Comparison of ENCODE assay signal across 7 cellular contexts in genomic region chr3:114299421-114299820, GRCh38. TPM values are rescaled to one million over a fixed set of nuclear protein-coding genes. Genes with fewer than 3 reads are reported as not detected.
DNase-seq lines count a peak whose midpoint lies in the region; ATAC-seq and TF ChIP-seq lines count a peak whose summit lies in the region.

No MANE protein-coding gene starts in this region.

- H3K4me3 ChIP-seq in fibroblast of mammary gland (ENCODE audit: control insufficient read depth, low read depth, low read length): no peak overlapping the region
- no peak overlapping the region for H3K4me3 ChIP-seq in ascending aorta

- peaks cover 23% of the 10 kb centered on the region for H3K36me3 Mint-ChIP-seq in stimulated activated naive CD8-positive, alpha-beta T cell treated with anti-CD3 and anti-CD28 coated beads, Interleukin-15, Interleukin-2, amounts not matched to agents 100 ng/mL and 50 ng/mL, for 24 hours (ENCODE audit: low read depth)

- H3K27ac ChIP-seq in ascending aorta: no peak overlapping the region

- H3K4me1 Mint-ChIP-seq in stimulated activated naive CD8-positive, alpha-beta T cell treated with anti-CD3 and anti-CD28 coated beads, Interleukin-15, Interleukin-2, amounts not matched to agents 100 ng/mL and 50 ng/mL, for 24 hours (ENCODE audit: low read depth): peaks cover 33% of the 10 kb centered on the region

- intact Hi-C loops in ascending aorta (cut with DNase I): no loop called here

- peak; percentile 66 for ATAC-seq in HG03520 (IDR thresholded peaks at IDR 0.05; ENCODE audit: unreplicated experiment)
- no peak for ATAC-seq in GM21786 (IDR thresholded peaks at IDR 0.05; ENCODE audit: unreplicated experiment)

- no peaks in the 10 kb centered on the region for H3K27me3 Mint-ChIP-seq in stimulated activated naive CD8-positive, alpha-beta T cell treated with anti-CD3 and anti-CD28 coated beads, Interleukin-15, Interleukin-2, amounts not matched to agents 100 ng/mL and 50 ng/mL, for 24 hours

- peak; percentile 33 for TF ChIP-seq CTCF in fibroblast of mammary gland (conservative IDR thresholded peaks at IDR 0.05; ENCODE audit: control insufficient read depth, insufficient read depth, low read depth, low read length)
- TF ChIP-seq CTCF in ascending aorta (IDR thresholded peaks at IDR 0.05): peak in 1 of 3 experiments; percentile 20

- no peaks in the 10 kb centered on the region for H3K9me3 ChIP-seq in ascending aorta

- DNase-seq in ELR (ENCODE audit: low read depth) (peak; percentile 44), T-helper 9 cell (peak; percentile 17), fibroblast of mammary gland (ENCODE audit: low read depth) (peak; percentile 12), ascending aorta (ENCODE audit: low spot score in 2 of 2) (no peak)

- no peaks in the 10 kb centered on the region for H3K4me1 ChIP-seq in ascending aorta

- H3K27ac Mint-ChIP-seq in stimulated activated naive CD8-positive, alpha-beta T cell treated with anti-CD3 and anti-CD28 coated beads, Interleukin-15, Interleukin-2, amounts not matched to agents 100 ng/mL and 50 ng/mL, for 24 hours: peak overlapping the region; percentile 71

- H3K27me3 ChIP-seq in ascending aorta: no peaks in the 10 kb centered on the region

- peak overlapping the region; percentile 66 for H3K4me3 Mint-ChIP-seq in stimulated activated naive CD8-positive, alpha-beta T cell treated with anti-CD3 and anti-CD28 coated beads, Interleukin-15, Interleukin-2, amounts not matched to agents 100 ng/mL and 50 ng/mL, for 24 hours

- H3K36me3 ChIP-seq in ascending aorta: no peaks in the 10 kb centered on the region

- H3K9me3 Mint-ChIP-seq in stimulated activated naive CD8-positive, alpha-beta T cell treated with anti-CD3 and anti-CD28 coated beads, Interleukin-15, Interleukin-2, amounts not matched to agents 100 ng/mL and 50 ng/mL, for 24 hours: no peaks in the 10 kb centered on the region

RNA-seq across cellular contexts. Expression of gene TIGIT, which starts 5.6 kb away (rescaled TPM):
- not detected for total RNA-seq in ascending aorta

Comparison
In these comparisons a context has a peak if more than half of its experiments do, and no peak if none do; other contexts are left out.
1. DNase-seq: peak in ELR (single experiment), T-helper 9 cell (single experiment) and fibroblast of mammary gland (single experiment); none in ascending aorta (0 of 2).